1 cellular context compared by ENCODE assay signal in genomic region chr6:31734703-31735500, GRCh38.
TF ChIP-seq lines count a peak whose summit lies in the region.

No MANE protein-coding gene starts in this region.

TF ChIP-seq in SK-N-SH treated with all-trans-retinoic acid at 6 μM for 48 hours, 23 proteins besides CTCF, POLR2A, EP300 and RAD21 (continued from another document):
- no peak for TF ChIP-seq ZFP30 (CRISPR knock-in tag; IDR thresholded peaks at IDR 0.05)
- TF ChIP-seq OSR1 (CRISPR knock-in tag; IDR thresholded peaks at IDR 0.05), result no peak
- no peak for TF ChIP-seq SNAI2 (CRISPR knock-in tag; IDR thresholded peaks at IDR 0.05)
- no peak for TF ChIP-seq TOX (CRISPR knock-in tag; IDR thresholded peaks at IDR 0.05; ENCODE audit: borderline replicate concordance)
- no peak for TF ChIP-seq ZFP3 (CRISPR knock-in tag; IDR thresholded peaks at IDR 0.05)
- TF ChIP-seq ZNF565 (CRISPR knock-in tag; conservative IDR thresholded peaks at IDR 0.05; ENCODE audit: low read depth), result no peak
